1 cellular context compared by ENCODE assay signal in the genomic region with DNA sequence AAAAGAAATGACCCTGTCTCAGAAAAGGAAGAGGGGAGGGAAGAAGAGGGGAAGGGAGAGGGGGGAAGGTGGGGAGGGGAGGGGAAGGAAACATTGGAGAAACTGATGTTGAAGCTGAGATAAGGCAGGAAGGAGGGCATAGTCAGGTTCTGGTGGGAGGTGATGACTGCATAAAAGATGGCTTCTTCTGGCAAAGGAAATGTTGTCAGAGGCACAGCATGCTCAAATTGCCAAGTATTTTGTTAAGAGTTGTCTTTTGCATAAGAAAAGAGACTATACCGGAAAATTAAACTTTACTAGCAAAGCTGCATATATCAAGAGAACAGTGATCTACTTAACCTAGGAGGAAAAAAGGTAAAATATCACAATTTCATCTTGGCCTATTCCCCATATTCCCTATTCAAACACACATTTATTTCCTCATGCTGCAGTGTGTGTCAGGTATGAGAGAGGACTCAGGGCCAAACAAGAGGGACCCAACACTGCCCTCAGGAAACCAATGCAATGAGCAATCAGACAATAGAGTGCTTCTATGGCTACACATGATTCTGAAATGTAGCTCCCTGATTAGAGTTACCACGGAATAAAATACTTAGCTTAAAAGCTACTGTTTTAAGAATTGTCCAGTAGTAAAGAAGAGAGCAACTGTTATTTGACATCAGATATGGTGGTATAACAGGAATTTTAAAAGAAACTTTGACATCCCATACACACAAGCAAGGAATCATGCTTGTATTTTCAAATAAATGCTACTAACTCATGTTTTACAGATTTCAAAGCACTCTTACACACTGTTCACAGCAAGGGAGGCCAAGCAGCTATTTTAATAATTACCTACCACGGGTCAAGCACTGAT.
A peak's percentile ranks its signal among the peaks of the same experiment; 100 is the strongest.
TF ChIP-seq lines count a peak whose summit lies in the region.

No MANE protein-coding gene starts in this region.

TF ChIP-seq in HepG2, 621 proteins besides CTCF, POLR2A, EP300 and RAD21 (continued from another document and continues in another):
- TF ChIP-seq, protein P1, sequence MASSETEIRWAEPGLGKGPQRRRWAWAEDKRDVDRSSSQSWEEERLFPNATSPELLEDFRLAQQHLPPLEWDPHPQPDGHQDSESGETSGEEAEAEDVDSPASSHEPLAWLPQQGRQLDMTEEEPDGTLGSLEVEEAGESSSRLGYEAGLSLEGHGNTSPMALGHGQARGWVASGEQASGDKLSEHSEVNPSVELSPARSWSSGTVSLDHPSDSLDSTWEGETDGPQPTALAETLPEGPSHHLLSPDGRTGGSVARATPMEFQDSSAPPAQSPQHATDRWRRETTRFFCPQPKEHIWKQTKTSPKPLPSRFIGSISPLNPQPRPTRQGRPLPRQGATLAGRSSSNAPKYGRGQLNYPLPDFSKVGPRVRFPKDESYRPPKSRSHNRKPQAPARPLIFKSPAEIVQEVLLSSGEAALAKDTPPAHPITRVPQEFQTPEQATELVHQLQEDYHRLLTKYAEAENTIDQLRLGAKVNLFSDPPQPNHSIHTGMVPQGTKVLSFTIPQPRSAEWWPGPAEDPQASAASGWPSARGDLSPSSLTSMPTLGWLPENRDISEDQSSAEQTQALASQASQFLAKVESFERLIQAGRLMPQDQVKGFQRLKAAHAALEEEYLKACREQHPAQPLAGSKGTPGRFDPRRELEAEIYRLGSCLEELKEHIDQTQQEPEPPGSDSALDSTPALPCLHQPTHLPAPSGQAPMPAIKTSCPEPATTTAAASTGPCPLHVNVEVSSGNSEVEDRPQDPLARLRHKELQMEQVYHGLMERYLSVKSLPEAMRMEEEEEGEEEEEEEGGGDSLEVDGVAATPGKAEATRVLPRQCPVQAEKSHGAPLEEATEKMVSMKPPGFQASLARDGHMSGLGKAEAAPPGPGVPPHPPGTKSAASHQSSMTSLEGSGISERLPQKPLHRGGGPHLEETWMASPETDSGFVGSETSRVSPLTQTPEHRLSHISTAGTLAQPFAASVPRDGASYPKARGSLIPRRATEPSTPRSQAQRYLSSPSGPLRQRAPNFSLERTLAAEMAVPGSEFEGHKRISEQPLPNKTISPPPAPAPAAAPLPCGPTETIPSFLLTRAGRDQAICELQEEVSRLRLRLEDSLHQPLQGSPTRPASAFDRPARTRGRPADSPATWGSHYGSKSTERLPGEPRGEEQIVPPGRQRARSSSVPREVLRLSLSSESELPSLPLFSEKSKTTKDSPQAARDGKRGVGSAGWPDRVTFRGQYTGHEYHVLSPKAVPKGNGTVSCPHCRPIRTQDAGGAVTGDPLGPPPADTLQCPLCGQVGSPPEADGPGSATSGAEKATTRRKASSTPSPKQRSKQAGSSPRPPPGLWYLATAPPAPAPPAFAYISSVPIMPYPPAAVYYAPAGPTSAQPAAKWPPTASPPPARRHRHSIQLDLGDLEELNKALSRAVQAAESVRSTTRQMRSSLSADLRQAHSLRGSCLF (CRISPR knock-in tag; IDR thresholded peaks at IDR 0.05; ENCODE audit: borderline replicate concordance), result no peak
- TF ChIP-seq ZNF441 (CRISPR knock-in tag; IDR thresholded peaks at IDR 0.05; ENCODE audit: borderline replicate concordance), result no peak
- no peak for TF ChIP-seq NCOA1 (CRISPR knock-in tag; IDR thresholded peaks at IDR 0.05)
- no peak for TF ChIP-seq ZFY (CRISPR knock-in tag; IDR thresholded peaks at IDR 0.05)
- TF ChIP-seq KLF11 (CRISPR knock-in tag; IDR thresholded peaks at IDR 0.05), result no peak
- peak; percentile 99 for TF ChIP-seq ZNF12 (CRISPR knock-in tag; IDR thresholded peaks at IDR 0.05)
- TF ChIP-seq, protein P2, sequence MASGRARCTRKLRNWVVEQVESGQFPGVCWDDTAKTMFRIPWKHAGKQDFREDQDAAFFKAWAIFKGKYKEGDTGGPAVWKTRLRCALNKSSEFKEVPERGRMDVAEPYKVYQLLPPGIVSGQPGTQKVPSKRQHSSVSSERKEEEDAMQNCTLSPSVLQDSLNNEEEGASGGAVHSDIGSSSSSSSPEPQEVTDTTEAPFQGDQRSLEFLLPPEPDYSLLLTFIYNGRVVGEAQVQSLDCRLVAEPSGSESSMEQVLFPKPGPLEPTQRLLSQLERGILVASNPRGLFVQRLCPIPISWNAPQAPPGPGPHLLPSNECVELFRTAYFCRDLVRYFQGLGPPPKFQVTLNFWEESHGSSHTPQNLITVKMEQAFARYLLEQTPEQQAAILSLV (CRISPR knock-in tag; IDR thresholded peaks at IDR 0.05; ENCODE audit: borderline replicate concordance), result no peak
- peak; percentile 33; the same call in 1 of the 2 replicates for TF ChIP-seq CHCHD3 (CRISPR knock-in tag; IDR thresholded peaks at IDR 0.05)
- TF ChIP-seq ZSCAN12 (CRISPR knock-in tag; IDR thresholded peaks at IDR 0.05), result no peak
- TF ChIP-seq, protein P3, sequence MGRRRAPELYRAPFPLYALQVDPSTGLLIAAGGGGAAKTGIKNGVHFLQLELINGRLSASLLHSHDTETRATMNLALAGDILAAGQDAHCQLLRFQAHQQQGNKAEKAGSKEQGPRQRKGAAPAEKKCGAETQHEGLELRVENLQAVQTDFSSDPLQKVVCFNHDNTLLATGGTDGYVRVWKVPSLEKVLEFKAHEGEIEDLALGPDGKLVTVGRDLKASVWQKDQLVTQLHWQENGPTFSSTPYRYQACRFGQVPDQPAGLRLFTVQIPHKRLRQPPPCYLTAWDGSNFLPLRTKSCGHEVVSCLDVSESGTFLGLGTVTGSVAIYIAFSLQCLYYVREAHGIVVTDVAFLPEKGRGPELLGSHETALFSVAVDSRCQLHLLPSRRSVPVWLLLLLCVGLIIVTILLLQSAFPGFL (CRISPR knock-in tag; IDR thresholded peaks at IDR 0.05), result no peak
- TF ChIP-seq TFDP2 (CRISPR knock-in tag; IDR thresholded peaks at IDR 0.05), result no peak
- no peak for TF ChIP-seq FOXO1 (CRISPR knock-in tag; IDR thresholded peaks at IDR 0.05)
- TF ChIP-seq ZNF121 (CRISPR knock-in tag; IDR thresholded peaks at IDR 0.05), result no peak
- TF ChIP-seq, protein P4, sequence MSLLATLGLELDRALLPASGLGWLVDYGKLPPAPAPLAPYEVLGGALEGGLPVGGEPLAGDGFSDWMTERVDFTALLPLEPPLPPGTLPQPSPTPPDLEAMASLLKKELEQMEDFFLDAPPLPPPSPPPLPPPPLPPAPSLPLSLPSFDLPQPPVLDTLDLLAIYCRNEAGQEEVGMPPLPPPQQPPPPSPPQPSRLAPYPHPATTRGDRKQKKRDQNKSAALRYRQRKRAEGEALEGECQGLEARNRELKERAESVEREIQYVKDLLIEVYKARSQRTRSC (CRISPR knock-in tag; IDR thresholded peaks at IDR 0.05; ENCODE audit: low read depth), result no peak
- TF ChIP-seq FOSL1 (CRISPR knock-in tag; IDR thresholded peaks at IDR 0.05; ENCODE audit: borderline replicate concordance), result no peak
- no peak for TF ChIP-seq SUZ12 (IDR thresholded peaks at IDR 0.05; ENCODE audit: low read depth, low read length)
- TF ChIP-seq ZNF451 (CRISPR knock-in tag; IDR thresholded peaks at IDR 0.05), result no peak
- no peak for TF ChIP-seq ZNF704 (CRISPR knock-in tag; IDR thresholded peaks at IDR 0.05; ENCODE audit: borderline replicate concordance)
- no peak for TF ChIP-seq ZNF577 (CRISPR knock-in tag; IDR thresholded peaks at IDR 0.05; ENCODE audit: borderline replicate concordance, low read depth)
- TF ChIP-seq ZBTB25 (CRISPR knock-in tag; IDR thresholded peaks at IDR 0.05), result no peak
- no peak for TF ChIP-seq HMGA1 (CRISPR knock-in tag; conservative IDR thresholded peaks at IDR 0.05)
- peak; percentile 99 for TF ChIP-seq PCBP2 (optimal IDR thresholded peaks at IDR 0.05; ENCODE audit: low read depth, low read length, poor library complexity, severe bottlenecking)
- TF ChIP-seq ZNF768 (CRISPR knock-in tag; IDR thresholded peaks at IDR 0.05), result no peak
- TF ChIP-seq POLR2AphosphoS5 (IDR thresholded peaks at IDR 0.05; ENCODE audit: low read depth, low read length), result no peak
- TF ChIP-seq ZMYM3 (CRISPR knock-in tag; IDR thresholded peaks at IDR 0.05), result peak; percentile 6; the same call in 1 of the 2 replicates
- TF ChIP-seq ZNF510 (CRISPR knock-in tag; IDR thresholded peaks at IDR 0.05; ENCODE audit: low read depth), result no peak
- no peak for TF ChIP-seq DNMT3B (CRISPR knock-in tag; conservative IDR thresholded peaks at IDR 0.05)
- TF ChIP-seq ZNF850 (CRISPR knock-in tag; conservative IDR thresholded peaks at IDR 0.05), result no peak
- TF ChIP-seq NFIC (IDR thresholded peaks at IDR 0.05; ENCODE audit: low read length), result no peak
- TF ChIP-seq ZFP36 (IDR thresholded peaks at IDR 0.05; ENCODE audit: borderline replicate concordance, low read depth, low read length, partially characterized antibody), result no peak
- TF ChIP-seq ZNF224 (CRISPR knock-in tag; IDR thresholded peaks at IDR 0.05), result no peak
- no peak for TF ChIP-seq HBP1 (CRISPR knock-in tag; IDR thresholded peaks at IDR 0.05; ENCODE audit: low read depth)
- no peak for TF ChIP-seq BCL3 (CRISPR knock-in tag; IDR thresholded peaks at IDR 0.05)
- no peak for TF ChIP-seq SPEN (CRISPR knock-in tag; IDR thresholded peaks at IDR 0.05; ENCODE audit: low read depth)
- no peak for TF ChIP-seq GATA4 (IDR thresholded peaks at IDR 0.05; ENCODE audit: borderline replicate concordance, low read depth)
- TF ChIP-seq XBP1 (CRISPR knock-in tag; IDR thresholded peaks at IDR 0.05), result no peak
- TF ChIP-seq ISL2 (CRISPR knock-in tag; IDR thresholded peaks at IDR 0.05), result no peak
- TF ChIP-seq USF2 (IDR thresholded peaks at IDR 0.05; ENCODE audit: low read depth, low read length), result no peak
- TF ChIP-seq USF2 (CRISPR knock-in tag; IDR thresholded peaks at IDR 0.05; ENCODE audit: borderline replicate concordance), result no peak
- TF ChIP-seq PHF8 (CRISPR knock-in tag; IDR thresholded peaks at IDR 0.05), result no peak
- no peak for TF ChIP-seq ZMAT3 (CRISPR knock-in tag; conservative IDR thresholded peaks at IDR 0.05)
- peak; percentile 67; the same call in 1 of the 2 replicates for TF ChIP-seq SSRP1 (CRISPR knock-in tag; IDR thresholded peaks at IDR 0.05)
- TF ChIP-seq ZIK1 (CRISPR knock-in tag; IDR thresholded peaks at IDR 0.05; ENCODE audit: borderline replicate concordance, low read depth), result no peak
- TF ChIP-seq TOE1 (CRISPR knock-in tag; IDR thresholded peaks at IDR 0.05), result no peak
- TF ChIP-seq MTA1 (CRISPR knock-in tag; IDR thresholded peaks at IDR 0.05; ENCODE audit: borderline replicate concordance), result no peak
- TF ChIP-seq, protein P5, sequence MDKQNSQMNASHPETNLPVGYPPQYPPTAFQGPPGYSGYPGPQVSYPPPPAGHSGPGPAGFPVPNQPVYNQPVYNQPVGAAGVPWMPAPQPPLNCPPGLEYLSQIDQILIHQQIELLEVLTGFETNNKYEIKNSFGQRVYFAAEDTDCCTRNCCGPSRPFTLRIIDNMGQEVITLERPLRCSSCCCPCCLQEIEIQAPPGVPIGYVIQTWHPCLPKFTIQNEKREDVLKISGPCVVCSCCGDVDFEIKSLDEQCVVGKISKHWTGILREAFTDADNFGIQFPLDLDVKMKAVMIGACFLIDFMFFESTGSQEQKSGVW (CRISPR knock-in tag; IDR thresholded peaks at IDR 0.05; ENCODE audit: borderline replicate concordance), result no peak
